8 cellular contexts compared by ENCODE assay signal in the genomic region with DNA sequence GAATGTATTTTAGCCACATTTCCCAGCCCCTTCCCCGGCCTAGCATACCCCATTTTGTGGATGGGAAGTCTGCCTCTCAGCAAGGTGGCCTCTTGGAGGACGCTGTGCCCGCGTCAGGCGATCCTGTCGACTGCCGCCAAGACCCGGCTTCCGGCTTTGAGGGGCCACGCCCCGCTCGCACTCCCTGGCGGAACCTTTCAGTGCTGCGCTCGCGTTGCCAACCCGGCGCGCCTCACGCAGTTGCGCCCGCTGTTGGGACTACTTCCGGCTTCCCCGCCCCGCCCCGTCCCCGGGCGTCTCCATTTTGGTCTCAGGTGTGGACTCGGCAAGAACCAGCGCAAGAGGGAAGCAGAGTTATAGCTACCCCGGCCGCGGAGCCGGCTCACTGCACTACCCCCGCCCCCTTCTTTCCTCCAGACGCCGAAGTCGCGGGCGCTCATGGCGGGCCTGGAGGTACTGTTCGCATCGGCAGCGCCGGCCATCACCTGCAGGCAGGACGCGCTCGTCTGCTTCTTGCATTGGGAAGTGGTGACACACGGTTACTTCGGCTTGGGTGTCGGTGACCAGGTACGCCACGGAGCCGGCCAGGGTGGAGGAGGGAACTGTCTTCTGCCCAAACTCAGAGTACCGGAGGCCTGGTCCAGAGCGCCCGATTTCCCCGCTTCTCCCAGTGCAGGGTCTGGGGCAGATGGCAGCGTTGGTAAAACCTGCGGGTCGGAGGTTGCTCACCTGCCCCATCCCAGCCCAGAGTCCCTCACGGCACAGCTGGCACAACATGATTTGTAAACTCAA. TPM values are rescaled to one million over a fixed set of nuclear protein-coding genes. Genes with fewer than 3 reads are reported as not detected.
DNase-seq lines count a peak whose midpoint lies in the region; ATAC-seq and TF ChIP-seq lines count a peak whose summit lies in the region.

A gene with protein sequence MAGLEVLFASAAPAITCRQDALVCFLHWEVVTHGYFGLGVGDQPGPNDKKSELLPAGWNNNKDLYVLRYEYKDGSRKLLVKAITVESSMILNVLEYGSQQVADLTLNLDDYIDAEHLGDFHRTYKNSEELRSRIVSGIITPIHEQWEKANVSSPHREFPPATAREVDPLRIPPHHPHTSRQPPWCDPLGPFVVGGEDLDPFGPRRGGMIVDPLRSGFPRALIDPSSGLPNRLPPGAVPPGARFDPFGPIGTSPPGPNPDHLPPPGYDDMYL (plus strand): TSS at position 267 of the 792 bp plus-strand sequence. CDS start 172 bp downstream, at position 439.

- no peak for TF ChIP-seq CTCF in Caco-2 (IDR thresholded peaks at IDR 0.05; ENCODE audit: insufficient read depth in 1 of 2, low read depth in 1 of 2, low read length in 1 of 2, severe bottlenecking in 1 of 2, unreplicated experiment in 1 of 2)

- TSS peak; percentile 37 for BruUV-seq in Caco-2 (replicated peaks; lab: Mats Ljungman, UMichigan)

- ATAC-seq in GM21381 (IDR thresholded peaks at IDR 0.05; ENCODE audit: unreplicated experiment): peak; percentile 94

- DNase-seq in Caco-2: peak; percentile 95 to 98
- DNase-seq in HUDEP-2 (lab: John Stamatoyannopoulos, UW; ENCODE audit: unreplicated experiment in 76 of 76): peak in 74 of 76 experiments; percentile 61 to 96 (median 91)
- peak; percentile 90 for DNase-seq in NT2/D1 (ENCODE audit: low read depth, low spot score)
- peak; percentile 80 for DNase-seq in activated CD8-positive, alpha-beta memory T cell treated with anti-CD3 and anti-CD28 coated beads, Interleukin-2, amount 50 U/mL, for 1 hour (ENCODE audit: extremely low read depth)
- DNase-seq in stimulated activated CD8-positive, alpha-beta memory T cell treated with anti-CD3 and anti-CD28 coated beads, Interleukin-15, amount 100 ng/mL, for 4 hours (ENCODE audit: low read depth in 2 of 2): peak; percentile 88 to 90

- H3K4me1 ChIP-seq in Caco-2: peaks cover 11% of the 10 kb centered on the region
- H3K4me1 ChIP-seq in NT2/D1 (ENCODE audit: insufficient read depth, insufficient read length): peaks cover 6% of the 10 kb centered on the region
- peaks cover 19% of the 10 kb centered on the region for H3K4me1 ChIP-seq in mesodermal cell (ENCODE audit: control insufficient read depth, insufficient read depth, low read length, poor library complexity, severe bottlenecking)

- no peaks in the 10 kb centered on the region for H3K27me3 Mint-ChIP-seq in Caco-2 (ENCODE audit: insufficient read depth, unreplicated experiment)

- H3K27me3 ChIP-seq in Caco-2 (replicated peaks; ENCODE audit: control insufficient read depth, insufficient read depth, low read length) (no peaks in the 10 kb centered on the region), NT2/D1 (ENCODE audit: insufficient read depth, insufficient read length) (no peaks in the 10 kb centered on the region)

- CTCF ChIA-PET in Caco-2 (lab: Charles Lee): interaction anchor here (0.7 to 1.0 kb wide), 3 partner anchors 34 to 385 kb away, joined by 3 to 4 read pairs (median 3); no protein-coding TSS in a partner anchor

- H3K9me3 Mint-ChIP-seq in Caco-2 (ENCODE audit: unreplicated experiment): no peaks in the 10 kb centered on the region

- peaks cover 20% of the 10 kb centered on the region for H3K4me1 Mint-ChIP-seq in Caco-2 (ENCODE audit: low read depth, unreplicated experiment)

- peak within 1 kb of the TSS; percentile 92 for H3K9ac ChIP-seq in NT2/D1 (ENCODE audit: insufficient read length, low read depth)

- intact Hi-C loops in Caco-2 (cut with micrococcal nuclease; ENCODE audit: unreplicated experiment): loop anchor here (5.0 kb wide), 1 partner anchor 286 kb away; a partner anchor contains a TSS

- POLR2A ChIA-PET in Caco-2 (lab: Charles Lee): interaction anchor here (0.9 kb wide), 1 partner anchor 12 kb away, joined by 3 read pairs; no protein-coding TSS in a partner anchor

- in situ Hi-C loops in endometrial microvascular endothelial cells (cut with HindIII; ENCODE audit: inconsistent ontology term, low pct_unique_long_range_greater_than_20kb, low sequenced_read_pairs): no loop called here

- 0 to 1% methylated on average over 40 to 55 of the region's 62 CpGs for WGBS in mesodermal cell (ENCODE audit: insufficient coverage in 2 of 2), 2 experiments

- H3K4me3 ChIP-seq in Caco-2 (ENCODE audit: low read depth, low read length): peak within 1 kb of the TSS; percentile 78
- peak within 1 kb of the TSS; percentile 96 for H3K4me3 ChIP-seq in NT2/D1 (ENCODE audit: insufficient read length, low read depth)
- peak within 1 kb of the TSS; percentile 98 for H3K4me3 ChIP-seq in mesodermal cell (ENCODE audit: extremely low read depth, insufficient read depth, low read length, poor library complexity, severe bottlenecking)

- H3K4me3 Mint-ChIP-seq in Caco-2 (ENCODE audit: unreplicated experiment): peak within 1 kb of the TSS; percentile 82

- peaks cover 14% of the 10 kb centered on the region for H3K36me3 Mint-ChIP-seq in Caco-2 (ENCODE audit: insufficient read depth, unreplicated experiment)

- H3K27ac Mint-ChIP-seq in Caco-2 (ENCODE audit: unreplicated experiment): peak within 1 kb of the TSS; percentile 74

- H3K36me3 ChIP-seq in Caco-2 (ENCODE audit: control insufficient read depth, insufficient read depth, low read length) (peaks cover 1% of the 10 kb centered on the region), NT2/D1 (ENCODE audit: insufficient read depth, insufficient read length, low read length) (peaks cover 30% of the 10 kb centered on the region), mesodermal cell (ENCODE audit: control insufficient read depth, insufficient read depth, low read length) (peaks cover 33% of the 10 kb centered on the region)

- no peaks in the 10 kb centered on the region for H3K9me3 ChIP-seq in Caco-2
- H3K9me3 ChIP-seq in NT2/D1 (ENCODE audit: insufficient read depth, low read length): no peaks in the 10 kb centered on the region
- no peaks in the 10 kb centered on the region for H3K9me3 ChIP-seq in mesodermal cell (ENCODE audit: control insufficient read depth, low read length)

- H3K27ac ChIP-seq in mesodermal cell (ENCODE audit: low read depth, low read length, severe bottlenecking): no peak within 1 kb of the TSS

RNA-seq across cellular contexts. Expression of the gene that starts here (rescaled TPM):
- total RNA-seq in Caco-2 (2022) (121 and 141 TPM in 2 replicates), endometrial microvascular endothelial cells (ENCODE audit: inconsistent ontology term) (198 TPM)
- 66.7 TPM for polyA plus RNA-seq in mesodermal cell (2013, experiment 1 of 2)
- 59.2 TPM for polyA plus RNA-seq in mesodermal cell (2013, experiment 2 of 2)
